Comparison of ENCODE assay signal across 20 cellular contexts in genomic region chr2:190315273-190315672, GRCh38. TPM values are rescaled to one million over a fixed set of nuclear protein-coding genes. Genes with fewer than 3 reads are reported as not detected.
A peak's percentile ranks its signal among the peaks of the same experiment; 100 is the strongest.
DNase-seq lines count a peak whose midpoint lies in the region; FAIRE-seq and TF ChIP-seq lines count a peak whose summit lies in the region.
"Had no signal": no experiment of that assay in that cellular context is flagged by ENCODE, and none has a peak within 500 bp of the region (broad histone marks: within the 10 kb centered on the region; RNA-seq: fewer than 3 reads in every experiment).

No MANE protein-coding gene starts in this region.

- no peak overlapping the region for H2AFZ ChIP-seq in OCI-LY3 (ENCODE audit: low read depth, low read length)

- H3K4me1 ChIP-seq in OCI-LY3 (ENCODE audit: low read length): peaks cover 17% of the 10 kb centered on the region

- no peak overlapping the region for H3K27ac ChIP-seq in OCI-LY3 (ENCODE audit: low read length)
- H3K27ac ChIP-seq: 22Rv1, SK-N-MC had no signal

- no peaks in the 10 kb centered on the region for H3K9me3 Mint-ChIP-seq in mesothelial cell of epicardium
- H3K9me3 Mint-ChIP-seq: CD4-positive, alpha-beta memory T cell; central memory CD8-positive, alpha-beta T cell had no signal

- peak overlapping the region; percentile 35 for H3K4me3 ChIP-seq in OCI-LY3 (ENCODE audit: low read length)
- H3K4me3 ChIP-seq: SK-N-MC, upper lobe of left lung had no signal

- no peaks in the 10 kb centered on the region for H3K79me2 ChIP-seq in OCI-LY3 (ENCODE audit: low read length)

- H3K4me2 ChIP-seq in OCI-LY3 (ENCODE audit: low read length): peak overlapping the region; percentile 59

- DNase-seq in NCI-H1417 (lab: John Stamatoyannopoulos, UW): peak in 2 of 3 experiments; percentile 3 to 4
- no peak for DNase-seq in NCI-H1417 treated with DMSO at 0.1 percent for 48 hours (lab: John Stamatoyannopoulos, UW)
- DNase-seq in GM19239 (ENCODE audit: insufficient read length, low spot score): no peak
- DNase-seq in mesothelial cell of epicardium (ENCODE audit: low spot score in 2 of 2, unreplicated experiment in 2 of 2): no peak
- DNase-seq in 8988T: no peak
- no peak for DNase-seq in hypothalamus (lab: John Stamatoyannopoulos, UW)
- no peak for DNase-seq in HUDEP-2 (lab: John Stamatoyannopoulos, UW; ENCODE audit: unreplicated experiment in 76 of 76)
- DNase-seq: activated CD4-positive, alpha-beta T cell treated with anti-CD3 and anti-CD28 coated beads for 36 hours; activated naive CD4-positive, alpha-beta T cell treated with anti-CD3 and anti-CD28 coated beads, Interleukin-2, amount 50 U/mL, for 16 hours; aorta; NCI-H1092; stimulated activated CD4-positive, alpha-beta T cell treated with anti-CD3 and anti-CD28 coated beads, Interleukin-15, amount 100 ng/mL, for 24 hours had no signal

- no peaks in the 10 kb centered on the region for H3K27me3 ChIP-seq in OCI-LY3 (ENCODE audit: low read depth, low read length)
- H3K27me3 ChIP-seq: upper lobe of left lung had no signal

- no peaks in the 10 kb centered on the region for H3K27me3 Mint-ChIP-seq in mesothelial cell of epicardium (ENCODE audit: low read depth)
- H3K27me3 Mint-ChIP-seq: activated CD4-positive, alpha-beta T cell treated with anti-CD3 and anti-CD28 coated beads for 36 hours; CD4-positive, alpha-beta memory T cell; central memory CD8-positive, alpha-beta T cell had no signal

- H3K27ac Mint-ChIP-seq in mesothelial cell of epicardium: peak overlapping the region; percentile 5
- H3K27ac Mint-ChIP-seq: activated CD4-positive, alpha-beta T cell treated with anti-CD3 and anti-CD28 coated beads for 36 hours had no signal

- TF ChIP-seq CTCF in OCI-LY3 (IDR thresholded peaks at IDR 0.05; ENCODE audit: low read depth, low read length) (no peak), mesothelial cell of epicardium (IDR thresholded peaks at IDR 0.05; ENCODE audit: unreplicated experiment) (no peak)

- peak overlapping the region; percentile 31; the same call in 1 of the 2 replicates for H3K9ac ChIP-seq in OCI-LY3 (ENCODE audit: low read length)

- peaks cover 11% of the 10 kb centered on the region for H3K36me3 Mint-ChIP-seq in mesothelial cell of epicardium

- H3K4me1 Mint-ChIP-seq in mesothelial cell of epicardium: peaks cover 27% of the 10 kb centered on the region

- no peak overlapping the region for H3K4me3 Mint-ChIP-seq in mesothelial cell of epicardium
- H3K4me3 Mint-ChIP-seq: activated CD4-positive, alpha-beta T cell treated with anti-CD3 and anti-CD28 coated beads for 36 hours; central memory CD8-positive, alpha-beta T cell had no signal

- H4K20me1 ChIP-seq in OCI-LY3 (ENCODE audit: insufficient read depth, low read length): no peaks in the 10 kb centered on the region

- no peaks in the 10 kb centered on the region for H3K36me3 ChIP-seq in OCI-LY3 (replicated peaks; ENCODE audit: low read depth, low read length)

- H3K9me3 ChIP-seq in OCI-LY3 (ENCODE audit: insufficient read depth, low read length): no peaks in the 10 kb centered on the region
- H3K9me3 ChIP-seq: upper lobe of left lung had no signal

- peak; percentile 68 for FAIRE-seq in GM19239 (lab: Jason Lieb, UNC)
- FAIRE-seq: endothelial cell of umbilical vein, keratinocyte had no signal

RNA-seq across cellular contexts. Expression of gene HIBCH, which starts 4.4 kb away (rescaled TPM):
- total RNA-seq in mesothelial cell of epicardium: 55.7 to 64.0 TPM (median 58.8 TPM) in 3 replicates

RNA-seq across cellular contexts. Expression of gene INPP1, which starts 28.1 kb away (rescaled TPM):
- 18.4 to 20.6 TPM (median 20.3 TPM) in 3 replicates for total RNA-seq in mesothelial cell of epicardium

Comparison
In these comparisons a context has a peak if more than half of its experiments do, and no peak if none do; other contexts are left out.
1. DNase-seq: peak in NCI-H1417 (2 of 3); none in NCI-H1417 treated with DMSO at 0.1 percent for 48 hours (single experiment), GM19239 (single experiment), mesothelial cell of epicardium (0 of 2), 8988T (single experiment), hypothalamus (0 of 51) and HUDEP-2 (0 of 76).